8 cellular contexts compared by ENCODE assay signal in genomic region chr10:44975487-44976331, GRCh38. TPM values are rescaled to one million over a fixed set of nuclear protein-coding genes. Genes with fewer than 3 reads are reported as not detected.
DNase-seq lines count a peak whose midpoint lies in the region; ATAC-seq, FAIRE-seq and TF ChIP-seq lines count a peak whose summit lies in the region.

No MANE protein-coding gene starts in this region.

- no peak overlapping the region for H3K27ac ChIP-seq in astrocyte (ENCODE audit: low read depth, low read length)
- H3K27ac ChIP-seq in liver (ENCODE audit: low read depth in 1 of 2, low read length in 2 of 2), result peak overlapping the region; percentile 91 to 94
- peak overlapping the region; percentile 89 to 100 for H3K27ac ChIP-seq in uterus

- peak overlapping the region; percentile 62 for H3K4me3 Mint-ChIP-seq in astrocyte (ENCODE audit: unreplicated experiment)

- no peaks in the 10 kb centered on the region for H3K79me2 ChIP-seq in astrocyte (ENCODE audit: insufficient read depth, low read length)

- TF ChIP-seq RAD21 in liver (IDR thresholded peaks at IDR 0.05), result no peak

- no peaks in the 10 kb centered on the region for H4K20me1 ChIP-seq in astrocyte (ENCODE audit: insufficient read depth, low read length)

- no peak overlapping the region for H2AFZ ChIP-seq in astrocyte (ENCODE audit: low read depth, low read length)

- peak in 1 of 2 donors; percentile 27 for TF ChIP-seq POLR2A in uterus (IDR thresholded peaks at IDR 0.05)

- no peaks in the 10 kb centered on the region for H3K27me3 ChIP-seq in astrocyte (ENCODE audit: insufficient read depth, low read length)
- H3K27me3 ChIP-seq in liver (ENCODE audit: control insufficient read depth in 4 of 4, insufficient read depth in 4 of 4, low read length in 3 of 4), result no peaks in the 10 kb centered on the region
- H3K27me3 ChIP-seq in uterus, result no peaks in the 10 kb centered on the region

- intact Hi-C loops in uterus (cut with DNase I; ENCODE audit: low total_unique reads), result no loop called here

- H3K4me1 Mint-ChIP-seq in astrocyte (ENCODE audit: low read depth, unreplicated experiment), result peaks cover 59% of the 10 kb centered on the region

- no peak overlapping the region for H3K4me3 ChIP-seq in astrocyte (ENCODE audit: insufficient read depth, low read depth, low read length)
- H3K4me3 ChIP-seq in liver (ENCODE audit: low read depth in 1 of 3, low read length in 3 of 3), result peak overlapping the region in 2 of 3 donors; percentile 68 to 88
- H3K4me3 ChIP-seq in uterus, result peak overlapping the region; percentile 66 to 85

- FAIRE-seq in astrocyte (lab: Jason Lieb, UNC), result no peak

- H3K4me2 ChIP-seq in astrocyte (ENCODE audit: low read length), result peak overlapping the region; percentile 66

- ATAC-seq in GM19328 (IDR thresholded peaks at IDR 0.05; ENCODE audit: unreplicated experiment), result no peak

- H3K9ac ChIP-seq in astrocyte (ENCODE audit: low read length) (no peak overlapping the region), liver (ENCODE audit: low read depth in 1 of 2, low read length in 2 of 2) (peak overlapping the region in 1 of 2 donors; percentile 29)

- no peak for TF ChIP-seq CTCF in astrocyte (IDR thresholded peaks at IDR 0.05; ENCODE audit: insufficient read depth, low read depth, low read length)
- no peak for TF ChIP-seq CTCF in liver (IDR thresholded peaks at IDR 0.05; ENCODE audit: low read depth, low read length, missing input control)
- TF ChIP-seq CTCF in uterus (IDR thresholded peaks at IDR 0.05), result no peak

- peaks cover 13% of the 10 kb centered on the region for H3K36me3 Mint-ChIP-seq in astrocyte (ENCODE audit: low read depth, unreplicated experiment)

- H3K9me3 ChIP-seq in astrocyte (ENCODE audit: insufficient read depth, low read depth, low read length), result no peaks in the 10 kb centered on the region
- no peaks in the 10 kb centered on the region for H3K9me3 ChIP-seq in liver (ENCODE audit: control insufficient read depth in 4 of 4, low read length in 3 of 4)
- H3K9me3 ChIP-seq in uterus, result no peaks in the 10 kb centered on the region

- no peak overlapping the region for H3K27ac Mint-ChIP-seq in astrocyte (ENCODE audit: unreplicated experiment)

- no peaks in the 10 kb centered on the region for H3K27me3 Mint-ChIP-seq in astrocyte (ENCODE audit: low read depth, unreplicated experiment)

- H3K4me1 ChIP-seq in astrocyte (ENCODE audit: insufficient read depth, low read length) (peaks cover 52% of the 10 kb centered on the region), liver (ENCODE audit: control insufficient read depth in 4 of 4, insufficient read depth in 4 of 4, low read length in 3 of 4) (peaks cover 14 to 41% (median 34%) of the 10 kb centered on the region in 4 donors), uterus (peaks cover 2 to 20% of the 10 kb centered on the region in 2 donors)

- peak; percentile 85 for DNase-seq in A172 (ENCODE audit: low spot score)
- peak; percentile 19 for DNase-seq in HCEC 1CT
- DNase-seq in astrocyte (ENCODE audit: low read depth), result peak; percentile 76
- peak; percentile 54 to 77 for DNase-seq in uterus
- no peak for DNase-seq in SHP77 (lab: John Stamatoyannopoulos, UW)
- DNase-seq in stimulated activated naive CD4-positive, alpha-beta T cell (lab: John Stamatoyannopoulos, UW), result no peak

- H3K36me3 ChIP-seq in astrocyte (ENCODE audit: insufficient read depth, low read length), result no peaks in the 10 kb centered on the region
- peaks cover 0 to 5% (median under 1%) of the 10 kb centered on the region in 4 donors for H3K36me3 ChIP-seq in liver (ENCODE audit: control insufficient read depth in 4 of 4, insufficient read depth in 3 of 4, low read depth in 1 of 4, low read length in 3 of 4)
- no peaks in the 10 kb centered on the region for H3K36me3 ChIP-seq in uterus

- 14% methylated on average over 10 of the region's 10 CpGs for WGBS in liver

- H3K9me3 Mint-ChIP-seq in astrocyte (ENCODE audit: unreplicated experiment), result peaks cover 2% of the 10 kb centered on the region

TF ChIP-seq in liver, 16 proteins besides CTCF, POLR2A, EP300 and RAD21:
- TF ChIP-seq REST (IDR thresholded peaks at IDR 0.05) (no peak), TAF1 (conservative IDR thresholded peaks at IDR 0.05) (no peak), RXRA (IDR thresholded peaks at IDR 0.05) (peak; percentile 16 to 33), ATF3 (IDR thresholded peaks at IDR 0.05) (no peak), NR2F2 (IDR thresholded peaks at IDR 0.05) (peak; percentile 35), JUND (IDR thresholded peaks at IDR 0.05) (peak in 1 of 2 donors; percentile 59), HNF4G (IDR thresholded peaks at IDR 0.05) (no peak), FOXA1 (IDR thresholded peaks at IDR 0.05) (no peak), SP1 (IDR thresholded peaks at IDR 0.05) (peak; percentile 18), FOXA2 (IDR thresholded peaks at IDR 0.05) (no peak)
TF ChIP-seq in liver: peak in this region for 4.

RNA-seq across cellular contexts. Expression of gene DEPP1, which starts 2.9 kb away (rescaled TPM):
- 2.2 and 6.5 TPM in 2 replicates for total RNA-seq in A172 (2014; rRNA removed; shearing (Covaris generic))
- total RNA-seq in astrocyte (6.6 and 8.0 TPM in 2 replicates), liver (10 to 100 TPM; 10.7 to 33.4 TPM), uterus (100 to 1,000 TPM in 1 of 4 donors, 10 to 100 TPM in 2, 1 to 10 TPM in 1; 8.2 to 266 (median 52.8) TPM)
- polyA plus RNA-seq in liver, result 10 to 100 TPM; 33.5 to 79.3 TPM

RNA-seq across cellular contexts. Expression of gene RASSF4, which starts 16.1 kb away (rescaled TPM):
- 3.2 and 9.6 TPM in 2 replicates for total RNA-seq in A172 (2014; rRNA removed; shearing (Covaris generic))
- total RNA-seq in astrocyte (69.9 and 83.0 TPM in 2 replicates), liver (10 to 100 TPM in 1 of 2 donors, 1 to 10 TPM in 1; 8.2 to 26.9 TPM), uterus (10 to 100 TPM in 1 of 4 donors, 1 to 10 TPM in 3; 6.1 to 26.5 (median 8.2) TPM)
- polyA plus RNA-seq in liver, result 10 to 100 TPM; 12.4 to 12.5 TPM

RNA-seq across cellular contexts. Expression of gene ZNF22, which starts 25.0 kb away (rescaled TPM):
- total RNA-seq in A172 (2014; rRNA removed; shearing (Covaris generic)), result 7.0 and 7.9 TPM in 2 replicates
- total RNA-seq in astrocyte (10.9 and 12.0 TPM in 2 replicates), liver (10 to 100 TPM; 19.3 to 22.6 TPM), uterus (10 to 100 TPM; 20.7 to 78.1 (median 34.6) TPM)
- 10 to 100 TPM; 10.3 to 21.3 TPM for polyA plus RNA-seq in liver

Comparison
In these comparisons a context has a peak if more than half of its experiments do, and no peak if none do; other contexts are left out.
1. DNase-seq: peak in A172 (single experiment), HCEC 1CT (single experiment), astrocyte (single experiment) and uterus (2 of 2); none in SHP77 (0 of 2) and stimulated activated naive CD4-positive, alpha-beta T cell (0 of 6).